Comparison of ENCODE assay signal across 11 cellular contexts in genomic region chr2:68214381-68214780, GRCh38. TPM values are rescaled to one million over a fixed set of nuclear protein-coding genes. Genes with fewer than 3 reads are reported as not detected.
DNase-seq lines count a peak whose midpoint lies in the region; ATAC-seq lines count a peak whose summit lies in the region.
"Had no signal": no experiment of that assay in that cellular context is flagged by ENCODE, and none has a peak within 500 bp of the region (broad histone marks: within the 10 kb centered on the region; RNA-seq: fewer than 3 reads in every experiment).

No MANE protein-coding gene starts in this region.

- no peak overlapping the region for H3K4me3 ChIP-seq in effector memory CD4-positive, alpha-beta T cell (ENCODE audit: insufficient read depth, low read depth, low read length, poor library complexity, severe bottlenecking)
- H3K4me3 ChIP-seq: coronary artery, sigmoid colon had no signal

- no peak overlapping the region for H3K4me3 Mint-ChIP-seq in naive thymus-derived CD8-positive, alpha-beta T cell

- DNase-seq in naive thymus-derived CD8-positive, alpha-beta T cell = no peak
- no peak for DNase-seq in NCI-H2107 (lab: John Stamatoyannopoulos, UW)
- no peak for DNase-seq in effector memory CD4-positive, alpha-beta T cell
- no peak for DNase-seq in stimulated activated naive CD4-positive, alpha-beta T cell treated with Interleukin-2 at 50 U/mL for 16 hours (lab: John Stamatoyannopoulos, UW)
- DNase-seq: activated gamma-delta T cell, MM.1S, sigmoid colon had no signal

- H3K27ac Mint-ChIP-seq in naive thymus-derived CD8-positive, alpha-beta T cell = peak overlapping the region in 8 of 10 donors; percentile 8 to 52 (median 22)

- H3K9me3 ChIP-seq in effector memory CD4-positive, alpha-beta T cell (ENCODE audit: control insufficient read depth, low read length) = no peaks in the 10 kb centered on the region
- H3K9me3 ChIP-seq: sigmoid colon had no signal

- H3K27ac ChIP-seq in effector memory CD4-positive, alpha-beta T cell (ENCODE audit: insufficient read depth, low read length, poor library complexity, severe bottlenecking) = no peak overlapping the region
- H3K27ac ChIP-seq: coronary artery, sigmoid colon had no signal

- peak; percentile 83 for ATAC-seq in GM19023 (IDR thresholded peaks at IDR 0.05; ENCODE audit: unreplicated experiment)
- ATAC-seq in GM21737 (IDR thresholded peaks at IDR 0.05; ENCODE audit: unreplicated experiment) = peak; percentile 63
- peak; percentile 76 for ATAC-seq in HG03280 (IDR thresholded peaks at IDR 0.05; ENCODE audit: unreplicated experiment)
- ATAC-seq in naive thymus-derived CD8-positive, alpha-beta T cell = no peak

- H3K27me3 ChIP-seq in effector memory CD4-positive, alpha-beta T cell (replicated peaks; ENCODE audit: control insufficient read depth, insufficient read depth, low read length, poor library complexity, severe bottlenecking) = no peaks in the 10 kb centered on the region
- H3K27me3 ChIP-seq: sigmoid colon had no signal

- no peaks in the 10 kb centered on the region for H3K9me3 Mint-ChIP-seq in naive thymus-derived CD8-positive, alpha-beta T cell

- POLR2A ChIA-PET in naive thymus-derived CD8-positive, alpha-beta T cell (lab: Charles Lee) = no interaction called here

- peaks cover 0 to 55% (median 26%) of the 10 kb centered on the region in 3 donors for H3K36me3 Mint-ChIP-seq in naive thymus-derived CD8-positive, alpha-beta T cell

- H3K4me1 Mint-ChIP-seq in naive thymus-derived CD8-positive, alpha-beta T cell = peaks cover 42 to 80% (median 71%) of the 10 kb centered on the region in 4 donors

- peaks cover 6% of the 10 kb centered on the region for H3K4me1 ChIP-seq in effector memory CD4-positive, alpha-beta T cell (ENCODE audit: control insufficient read depth, insufficient read depth, low read length, poor library complexity, severe bottlenecking)

- H3K27me3 Mint-ChIP-seq in naive thymus-derived CD8-positive, alpha-beta T cell = no peaks in the 10 kb centered on the region

- H3K36me3 ChIP-seq in effector memory CD4-positive, alpha-beta T cell (ENCODE audit: control insufficient read depth, insufficient read depth, low read length) = peaks cover 4% of the 10 kb centered on the region

RNA-seq across cellular contexts. Expression of gene PPP3R1, which starts 38.0 kb away (rescaled TPM):
- 10 to 100 TPM; 72.5 to 76.3 TPM for total RNA-seq in naive thymus-derived CD8-positive, alpha-beta T cell
- 1 to 10 TPM; 3.4 to 4.3 (median 3.9) TPM for polyA plus RNA-seq in naive thymus-derived CD8-positive, alpha-beta T cell

RNA-seq across cellular contexts. Expression of gene PNO1, which starts 56.7 kb away (rescaled TPM):
- 10 to 100 TPM; 11.8 to 13.6 TPM for total RNA-seq in naive thymus-derived CD8-positive, alpha-beta T cell
- 10 to 100 TPM; 19.6 to 24.5 (median 20.1) TPM for polyA plus RNA-seq in naive thymus-derived CD8-positive, alpha-beta T cell

Comparison
In these comparisons a context has a peak if more than half of its experiments do, and no peak if none do; other contexts are left out.
1. ATAC-seq: peak in GM19023 (single experiment), GM21737 (single experiment) and HG03280 (single experiment); none in naive thymus-derived CD8-positive, alpha-beta T cell (0 of 2).